Comparison of ENCODE assay signal across 31 cellular contexts in genomic region chr19:58336216-58336615, GRCh38.
"Had no signal": no experiment of that assay in that cellular context is flagged by ENCODE, and none has a peak within 500 bp of the region (broad histone marks: within the 10 kb centered on the region; RNA-seq: fewer than 3 reads in every experiment).

No MANE protein-coding gene starts in this region.

- H3K9me3 Mint-ChIP-seq: activated CD8-positive, alpha-beta T cell treated with anti-CD3 and anti-CD28 coated beads for 36 hours; activated T-cell treated with anti-CD3 and anti-CD28 coated beads, Interleukin-2, amount 50 U/mL, for 4 hours; activated T-helper 17 cell treated with anti-CD3 and anti-CD28 coated beads, Interleukin-2, amount 50 U/mL, for 72 hours; central memory CD8-positive, alpha-beta T cell; effector memory CD8-positive, alpha-beta T cell had no signal

- ATAC-seq: activated CD4-positive, alpha-beta T cell treated with anti-CD3 and anti-CD28 coated beads for 36 hours; activated CD8-positive, alpha-beta T cell treated with anti-CD3 and anti-CD28 coated beads for 36 hours; activated T-cell treated with anti-CD3 and anti-CD28 coated beads, Interleukin-2, amount 50 U/mL, for 4 hours; activated T-helper 17 cell treated with anti-CD3 and anti-CD28 coated beads, Interleukin-2, amount 50 U/mL, for 72 hours; effector memory CD8-positive, alpha-beta T cell; gastroesophageal sphincter; T-helper 17 cell had no signal

- H3K27ac ChIP-seq: brain microvascular endothelial cell, epithelial cell of prostate, esophagus squamous epithelium, gastroesophageal sphincter, WERI-Rb-1 had no signal

- H3K4me1 ChIP-seq: esophagus squamous epithelium, gastroesophageal sphincter had no signal

- H3K27ac Mint-ChIP-seq: activated CD4-positive, alpha-beta T cell treated with anti-CD3 and anti-CD28 coated beads for 36 hours; activated CD4-positive, alpha-beta T cell treated with anti-CD3 and anti-CD28 coated beads, Interleukin-2, amount 10 ng/mL, durations not matched to agents 24 days and 14 days; activated CD8-positive, alpha-beta T cell treated with anti-CD3 and anti-CD28 coated beads for 36 hours; activated naive CD8-positive, alpha-beta T cell; activated T-helper 17 cell treated with anti-CD3 and anti-CD28 coated beads, Interleukin-2, amount 50 U/mL, for 72 hours; effector memory CD8-positive, alpha-beta T cell; T-helper 17 cell; T-helper 2 cell treated with Interferon-gamma antibody and Interleukin-4, amounts not matched to agents 5 μg/mL and 100 μg/mL, for 36 hours had no signal

- H3K9me3 ChIP-seq: esophagus squamous epithelium, gastroesophageal sphincter had no signal

- H3K27me3 ChIP-seq: brain microvascular endothelial cell, esophagus squamous epithelium, gastroesophageal sphincter had no signal

- DNase-seq: activated CD4-positive, alpha-beta T cell treated with anti-CD3 and anti-CD28 coated beads for 36 hours; activated CD4-positive, alpha-beta T cell treated with anti-CD3 and anti-CD28 coated beads, Interleukin-2, amount 10 ng/mL, durations not matched to agents 24 days and 14 days; activated CD4-positive, alpha-beta T cell treated with anti-CD3 and anti-CD28 coated beads, Interleukin-2, amount 50 U/mL, for 4 hours; activated CD4-positive, CD25-positive, alpha-beta regulatory T cell; activated CD4-positive, CD25-positive, alpha-beta regulatory T cell treated with anti-CD3 and anti-CD28 coated beads, Interleukin-2, amount 50 U/mL, for 72 hours; activated CD8-positive, alpha-beta memory T cell treated with anti-CD3 and anti-CD28 coated beads for 24 hours; activated CD8-positive, alpha-beta T cell treated with anti-CD3 and anti-CD28 coated beads for 36 hours; activated effector memory CD4-positive, alpha-beta T cell treated with Interleukin-2 at 50 U/mL for 16 hours; activated gamma-delta T cell treated with Interleukin-2 at 50 U/mL for 16 hours; activated naive CD4-positive, alpha-beta T cell treated with anti-CD3 and anti-CD28 coated beads, Interleukin-2, amount 50 U/mL, for 16 hours; activated naive CD4-positive, alpha-beta T cell treated with Interleukin-2 at 50 U/mL for 16 hours; activated T-cell treated with anti-CD3 and anti-CD28 coated beads, Interleukin-2, amount 50 U/mL, for 4 hours; amniotic stem cell; anterior cingulate cortex; brain microvascular endothelial cell; cortex of kidney; dermis blood vessel endothelial cell; effector CD4-positive, alpha-beta T cell; effector memory CD8-positive, alpha-beta T cell; esophagus squamous epithelium; foreskin melanocyte; T-helper 1 cell; T-helper 17 cell; T1000; WERI-Rb-1 had no signal

- H3K4me1 Mint-ChIP-seq: activated CD4-positive, alpha-beta T cell treated with anti-CD3 and anti-CD28 coated beads for 36 hours; activated CD4-positive, alpha-beta T cell treated with anti-CD3 and anti-CD28 coated beads, Interleukin-2, amount 10 ng/mL, durations not matched to agents 24 days and 14 days; activated T-helper 17 cell treated with anti-CD3 and anti-CD28 coated beads, Interleukin-2, amount 50 U/mL, for 72 hours had no signal

- H3K4me3 Mint-ChIP-seq: activated CD4-positive, alpha-beta T cell treated with anti-CD3 and anti-CD28 coated beads for 36 hours; activated CD4-positive, alpha-beta T cell treated with anti-CD3 and anti-CD28 coated beads, Interleukin-2, amount 10 ng/mL, durations not matched to agents 24 days and 14 days; activated CD8-positive, alpha-beta T cell treated with anti-CD3 and anti-CD28 coated beads for 36 hours; activated naive CD8-positive, alpha-beta T cell; activated T-cell treated with anti-CD3 and anti-CD28 coated beads, Interleukin-2, amount 50 U/mL, for 4 hours; activated T-helper 17 cell treated with anti-CD3 and anti-CD28 coated beads, Interleukin-2, amount 50 U/mL, for 72 hours; central memory CD8-positive, alpha-beta T cell; effector memory CD8-positive, alpha-beta T cell; T-helper 17 cell; T-helper 2 cell treated with Interferon-gamma antibody and Interleukin-4, amounts not matched to agents 5 μg/mL and 100 μg/mL, for 36 hours had no signal

- H3K4me3 ChIP-seq: esophagus squamous epithelium, gastroesophageal sphincter had no signal

- H3K27me3 Mint-ChIP-seq: activated CD4-positive, alpha-beta T cell treated with anti-CD3 and anti-CD28 coated beads for 36 hours; activated CD4-positive, alpha-beta T cell treated with anti-CD3 and anti-CD28 coated beads, Interleukin-2, amount 10 ng/mL, durations not matched to agents 24 days and 14 days; activated CD8-positive, alpha-beta T cell treated with anti-CD3 and anti-CD28 coated beads for 36 hours; activated naive CD8-positive, alpha-beta T cell; activated T-helper 17 cell treated with anti-CD3 and anti-CD28 coated beads, Interleukin-2, amount 50 U/mL, for 72 hours; central memory CD8-positive, alpha-beta T cell; effector memory CD8-positive, alpha-beta T cell; T-helper 17 cell had no signal
